In the genomic region with DNA sequence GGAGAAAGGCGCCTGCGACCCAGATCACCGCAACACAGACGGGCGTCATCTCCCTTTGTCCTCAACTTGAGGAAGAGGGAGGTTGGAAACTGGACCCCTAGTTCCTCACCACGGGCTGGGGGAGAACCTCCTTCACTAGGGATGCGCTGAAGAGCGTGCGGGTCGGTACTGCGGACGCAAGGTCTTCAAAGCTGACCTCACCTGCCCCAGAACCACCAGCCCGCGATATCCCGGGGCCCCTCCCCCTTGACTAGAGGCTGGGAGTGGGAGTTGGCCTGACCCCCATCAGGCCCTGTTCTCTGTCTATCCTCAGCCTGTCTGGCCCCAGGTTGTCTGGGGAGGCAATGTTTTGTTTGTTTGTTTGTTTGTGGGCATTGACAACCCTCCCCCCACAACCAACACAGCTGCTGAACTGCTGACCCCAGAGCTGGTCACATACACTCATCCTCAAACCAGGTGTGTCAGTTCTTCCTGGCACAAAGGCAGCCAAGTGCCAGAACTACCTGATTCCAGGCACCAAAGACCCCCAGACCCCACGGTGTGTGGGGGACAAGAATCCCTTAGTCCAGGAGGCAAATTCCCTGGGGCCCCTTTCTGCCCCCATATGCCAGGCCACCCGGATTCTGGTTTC, we compare ENCODE assay signal across 9 cellular contexts. TPM values are rescaled to one million over a fixed set of nuclear protein-coding genes. Genes with fewer than 3 reads are reported as not detected.
DNase-seq lines count a peak whose midpoint lies in the region; ATAC-seq lines count a peak whose summit lies in the region.
"Had no signal": no experiment of that assay in that cellular context is flagged by ENCODE, and none has a peak within 500 bp of the region (broad histone marks: within the 10 kb centered on the region; RNA-seq: fewer than 3 reads in every experiment).

No MANE protein-coding gene starts in this region.

- peaks cover 48% of the 10 kb centered on the region for H3K27me3 ChIP-seq in thymus (ENCODE audit: control insufficient read depth, insufficient read depth)

- no peaks in the 10 kb centered on the region for H3K9me3 Mint-ChIP-seq in activated T-cell treated with anti-CD3 and anti-CD28 coated beads, Interleukin-2, amount 50 U/mL, for 4 hours
- no peaks in the 10 kb centered on the region for H3K9me3 Mint-ChIP-seq in activated T-helper 2 cell treated with anti-CD3 and anti-CD28 coated beads, Interferon-gamma antibody, Interleukin-2, Interleukin-4, amounts not matched to agents 10 μg/mL and 5 μg/mL and 100 μg/mL, durations not matched to agents 14 hours and 24 hours and 36 hours
- peaks cover 0 to 2% (median 0%) of the 10 kb centered on the region in 6 donors for H3K9me3 Mint-ChIP-seq in immature natural killer cell

- DNase-seq in activated T-cell treated with anti-CD3 and anti-CD28 coated beads, Interleukin-2, amount 50 U/mL, for 4 hours = no peak
- no peak for DNase-seq in activated T-cell treated with anti-CD3 and anti-CD28 coated beads, Interleukin-2, amount 50 U/mL, for 1 hour
- DNase-seq in activated T-helper 2 cell treated with anti-CD3 and anti-CD28 coated beads, Interferon-gamma antibody, Interleukin-2, Interleukin-4, amounts not matched to agents 10 μg/mL and 5 μg/mL and 100 μg/mL, durations not matched to agents 14 hours and 24 hours and 36 hours (ENCODE audit: low spot score) = no peak
- DNase-seq in immature natural killer cell = no peak
- DNase-seq in nucleus accumbens (lab: John Stamatoyannopoulos, UW) = no peak
- DNase-seq: SIG-M5 had no signal

- WGBS in thymus = 41% methylated on average over 17 of the region's 17 CpGs

- peaks cover 28% of the 10 kb centered on the region for H3K27me3 Mint-ChIP-seq in activated T-cell treated with anti-CD3 and anti-CD28 coated beads, Interleukin-2, amount 50 U/mL, for 4 hours (ENCODE audit: low read depth)
- peaks cover 22% of the 10 kb centered on the region for H3K27me3 Mint-ChIP-seq in activated T-helper 2 cell treated with anti-CD3 and anti-CD28 coated beads, Interferon-gamma antibody, Interleukin-2, Interleukin-4, amounts not matched to agents 10 μg/mL and 5 μg/mL and 100 μg/mL, durations not matched to agents 14 hours and 24 hours and 36 hours (ENCODE audit: low read depth)
- H3K27me3 Mint-ChIP-seq in immature natural killer cell (ENCODE audit: low read depth in 3 of 3) = peaks cover 12 to 15% (median 14%) of the 10 kb centered on the region in 3 donors

- peaks cover 19% of the 10 kb centered on the region for H3K36me3 Mint-ChIP-seq in activated T-cell treated with anti-CD3 and anti-CD28 coated beads, Interleukin-2, amount 50 U/mL, for 4 hours (ENCODE audit: insufficient read depth)
- peaks cover 42% of the 10 kb centered on the region for H3K36me3 Mint-ChIP-seq in activated T-helper 2 cell treated with anti-CD3 and anti-CD28 coated beads, Interferon-gamma antibody, Interleukin-2, Interleukin-4, amounts not matched to agents 10 μg/mL and 5 μg/mL and 100 μg/mL, durations not matched to agents 14 hours and 24 hours and 36 hours (ENCODE audit: low read depth)
- peaks cover 0 to 5% (median 4%) of the 10 kb centered on the region in 3 donors for H3K36me3 Mint-ChIP-seq in immature natural killer cell

- H3K4me3 ChIP-seq in thymus (ENCODE audit: low read length) = peak overlapping the region; percentile 25

- peaks cover 4% of the 10 kb centered on the region for H3K36me3 ChIP-seq in thymus (ENCODE audit: control insufficient read depth, insufficient read depth)

- intact Hi-C loops in activated T-helper 2 cell treated with anti-CD3 and anti-CD28 coated beads, Interferon-gamma antibody, Interleukin-2, Interleukin-4, amounts not matched to agents 10 μg/mL and 5 μg/mL and 100 μg/mL, durations not matched to agents 14 hours and 24 hours and 36 hours (cut with micrococcal nuclease) = loop anchor here (1.0 to 5.0 kb wide), 2 partner anchors 88 to 178 kb away; no protein-coding TSS in a partner anchor

- no peak for ATAC-seq in activated T-cell treated with anti-CD3 and anti-CD28 coated beads, Interleukin-2, amount 50 U/mL, for 4 hours
- ATAC-seq in HG03565 (IDR thresholded peaks at IDR 0.05; ENCODE audit: unreplicated experiment) (no peak), HG03460 (IDR thresholded peaks at IDR 0.05; ENCODE audit: unreplicated experiment) (no peak)

- H3K4me1 ChIP-seq in thymus (ENCODE audit: control insufficient read depth, insufficient read depth, low read length) = peaks cover 21% of the 10 kb centered on the region

- no peak overlapping the region for H3K27ac ChIP-seq in thymus (ENCODE audit: low read depth)

- peaks cover 52% of the 10 kb centered on the region for H3K4me1 Mint-ChIP-seq in activated T-cell treated with anti-CD3 and anti-CD28 coated beads, Interleukin-2, amount 50 U/mL, for 4 hours (ENCODE audit: low read depth)
- H3K4me1 Mint-ChIP-seq in activated T-helper 2 cell treated with anti-CD3 and anti-CD28 coated beads, Interferon-gamma antibody, Interleukin-2, Interleukin-4, amounts not matched to agents 10 μg/mL and 5 μg/mL and 100 μg/mL, durations not matched to agents 14 hours and 24 hours and 36 hours (ENCODE audit: low read depth) = peaks cover 36% of the 10 kb centered on the region
- peaks cover 59 to 67% of the 10 kb centered on the region in 2 donors for H3K4me1 Mint-ChIP-seq in immature natural killer cell

- H3K9me3 ChIP-seq in thymus (ENCODE audit: control insufficient read depth) = no peaks in the 10 kb centered on the region

- peak overlapping the region; percentile 70 for H3K4me3 Mint-ChIP-seq in activated T-cell treated with anti-CD3 and anti-CD28 coated beads, Interleukin-2, amount 50 U/mL, for 4 hours
- H3K4me3 Mint-ChIP-seq in activated T-helper 2 cell treated with anti-CD3 and anti-CD28 coated beads, Interferon-gamma antibody, Interleukin-2, Interleukin-4, amounts not matched to agents 10 μg/mL and 5 μg/mL and 100 μg/mL, durations not matched to agents 14 hours and 24 hours and 36 hours (ENCODE audit: low read depth) = peak overlapping the region; percentile 60
- H3K4me3 Mint-ChIP-seq in immature natural killer cell = peak overlapping the region; percentile 75 to 94 (median 82)

- H3K27ac Mint-ChIP-seq in activated T-helper 2 cell treated with anti-CD3 and anti-CD28 coated beads, Interferon-gamma antibody, Interleukin-2, Interleukin-4, amounts not matched to agents 10 μg/mL and 5 μg/mL and 100 μg/mL, durations not matched to agents 14 hours and 24 hours and 36 hours = no peak overlapping the region
- H3K27ac Mint-ChIP-seq in immature natural killer cell = peak overlapping the region in 1 of 6 donors; percentile 40

RNA-seq across cellular contexts. Expression of a gene that starts 2.9 kb away (rescaled TPM):
- 100 to 1,000 TPM; 213 to 285 (median 265) TPM for total RNA-seq in activated T-cell treated with anti-CD3 and anti-CD28 coated beads, Interleukin-2, amount 50 U/mL, for 4 hours
- 139 and 140 TPM in 2 replicates for total RNA-seq in activated T-helper 2 cell treated with anti-CD3 and anti-CD28 coated beads, Interferon-gamma antibody, Interleukin-2, Interleukin-4, amounts not matched to agents 10 μg/mL and 5 μg/mL and 100 μg/mL, durations not matched to agents 14 hours and 24 hours and 36 hours
- 1 to 10 TPM; 1.5 to 8.8 (median 4.7) TPM for polyA plus RNA-seq in immature natural killer cell
- 30.6 TPM for polyA plus RNA-seq in thymus

RNA-seq across cellular contexts. Expression of a gene that starts 4.4 kb away (rescaled TPM):
- total RNA-seq in activated T-cell treated with anti-CD3 and anti-CD28 coated beads, Interleukin-2, amount 50 U/mL, for 4 hours = under 1 TPM in 1 of 3 donors, not detected in 2; 0.24 TPM
- not detected in 2 replicates for total RNA-seq in activated T-helper 2 cell treated with anti-CD3 and anti-CD28 coated beads, Interferon-gamma antibody, Interleukin-2, Interleukin-4, amounts not matched to agents 10 μg/mL and 5 μg/mL and 100 μg/mL, durations not matched to agents 14 hours and 24 hours and 36 hours
- polyA plus RNA-seq in immature natural killer cell = not detected
- not detected for polyA plus RNA-seq in thymus

RNA-seq across cellular contexts. Expression of a gene that starts 37.9 kb away (rescaled TPM):
- total RNA-seq in activated T-cell treated with anti-CD3 and anti-CD28 coated beads, Interleukin-2, amount 50 U/mL, for 4 hours = 10 to 100 TPM; 52.0 to 72.2 (median 64.5) TPM
- total RNA-seq in activated T-helper 2 cell treated with anti-CD3 and anti-CD28 coated beads, Interferon-gamma antibody, Interleukin-2, Interleukin-4, amounts not matched to agents 10 μg/mL and 5 μg/mL and 100 μg/mL, durations not matched to agents 14 hours and 24 hours and 36 hours = 119 and 122 TPM in 2 replicates
- polyA plus RNA-seq in immature natural killer cell = 10 to 100 TPM; 32.0 to 57.0 (median 46.6) TPM
- polyA plus RNA-seq in thymus = 154 TPM
